Comparison of ENCODE assay signal across 8 cellular contexts in the genomic region with DNA sequence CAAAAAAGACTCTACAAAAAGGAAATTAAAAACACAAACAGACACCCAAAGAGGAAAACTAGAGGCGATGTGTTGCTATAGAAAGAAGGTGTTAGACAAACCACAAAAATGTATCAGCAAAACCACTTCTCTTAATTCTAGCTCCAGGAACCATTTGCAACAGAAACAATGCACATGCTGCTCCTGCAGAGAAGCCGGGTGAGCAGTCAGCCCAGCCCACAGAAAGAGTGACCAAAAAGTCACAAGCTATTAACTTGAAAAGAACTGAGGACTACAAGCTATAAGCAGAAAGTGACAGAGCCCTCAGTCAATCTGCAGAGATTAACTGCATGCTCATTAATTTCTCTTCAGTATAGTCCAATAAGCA.
DNase-seq lines count a peak whose midpoint lies in the region; ATAC-seq, FAIRE-seq and TF ChIP-seq lines count a peak whose summit lies in the region.

No MANE protein-coding gene starts in this region.

- no peak for FAIRE-seq in small intestine (lab: Jason Lieb, UNC)

- H3K36me3 ChIP-seq in small intestine (ENCODE audit: control insufficient read depth in 2 of 2, insufficient read depth in 2 of 2, low read length in 2 of 2) (no peaks in the 10 kb centered on the region), transverse colon (no peaks in the 10 kb centered on the region)

- H3K27me3 ChIP-seq in small intestine (ENCODE audit: control insufficient read depth in 2 of 2, insufficient read depth in 2 of 2, low read length in 2 of 2) = no peaks in the 10 kb centered on the region
- no peaks in the 10 kb centered on the region for H3K27me3 ChIP-seq in transverse colon

- peak; percentile 69 for ATAC-seq in GM18868 (IDR thresholded peaks at IDR 0.05; ENCODE audit: unreplicated experiment)
- ATAC-seq in GM21786 (IDR thresholded peaks at IDR 0.05; ENCODE audit: unreplicated experiment) = peak; percentile 70
- ATAC-seq in HG03520 (IDR thresholded peaks at IDR 0.05; ENCODE audit: unreplicated experiment) = peak; percentile 65

- in situ Hi-C loops in transverse colon (cut with MboI; ENCODE audit: low pct_ligation_motif_present in 1 of 4, low pct_unique_long_range_greater_than_20kb in 1 of 4, low sequenced_read_pairs in 3 of 4) = no loop called here

- whole genome bisulfite sequencing in small intestine, 3 donors = 52 to 80% (median 63%) methylated on average over 2 of the region's 2 CpGs
- whole genome bisulfite sequencing in transverse colon (ENCODE audit: low coverage in 1 of 2), 2 donors = 46 to 63% methylated on average over 1 to 2 of the region's 2 CpGs

- H3K9me3 ChIP-seq in small intestine (ENCODE audit: control insufficient read depth, low read depth) = no peaks in the 10 kb centered on the region
- no peaks in the 10 kb centered on the region for H3K9me3 ChIP-seq in transverse colon

- H3K27ac ChIP-seq in small intestine (ENCODE audit: low read depth in 1 of 2, low read length in 1 of 2) (no peak overlapping the region), transverse colon (no peak overlapping the region)

- intact Hi-C loops in transverse colon (cut with DNase I; ENCODE audit: low total_unique reads) = no loop called here

- no peaks in the 10 kb centered on the region for H3K4me1 ChIP-seq in small intestine (ENCODE audit: control insufficient read depth in 2 of 2, insufficient read depth in 1 of 2, low read depth in 1 of 2, low read length in 1 of 2)
- H3K4me1 ChIP-seq in transverse colon = peaks cover 0 to 8% (median 2%) of the 10 kb centered on the region in 4 donors

- no peak for TF ChIP-seq CTCF in transverse colon (IDR thresholded peaks at IDR 0.05)

- H3K4me3 ChIP-seq in small intestine (ENCODE audit: low read depth in 1 of 2, low read length in 2 of 2) = no peak overlapping the region
- H3K4me3 ChIP-seq in transverse colon = no peak overlapping the region

- DNase-seq in astrocyte of the hippocampus (ENCODE audit: low read depth, low spot score) (peak; percentile 20), small intestine (no peak), NCI-H128 (lab: John Stamatoyannopoulos, UW; ENCODE audit: unreplicated experiment) (no peak), NCI-H1417 (lab: John Stamatoyannopoulos, UW) (no peak), transverse colon (no peak)

- no peak for TF ChIP-seq POLR2A in transverse colon (IDR thresholded peaks at IDR 0.05)

- no peak for TF ChIP-seq EP300 in transverse colon (IDR thresholded peaks at IDR 0.05; ENCODE audit: low read depth)
